Comparison of ENCODE assay signal across 9 cellular contexts in the genomic region with DNA sequence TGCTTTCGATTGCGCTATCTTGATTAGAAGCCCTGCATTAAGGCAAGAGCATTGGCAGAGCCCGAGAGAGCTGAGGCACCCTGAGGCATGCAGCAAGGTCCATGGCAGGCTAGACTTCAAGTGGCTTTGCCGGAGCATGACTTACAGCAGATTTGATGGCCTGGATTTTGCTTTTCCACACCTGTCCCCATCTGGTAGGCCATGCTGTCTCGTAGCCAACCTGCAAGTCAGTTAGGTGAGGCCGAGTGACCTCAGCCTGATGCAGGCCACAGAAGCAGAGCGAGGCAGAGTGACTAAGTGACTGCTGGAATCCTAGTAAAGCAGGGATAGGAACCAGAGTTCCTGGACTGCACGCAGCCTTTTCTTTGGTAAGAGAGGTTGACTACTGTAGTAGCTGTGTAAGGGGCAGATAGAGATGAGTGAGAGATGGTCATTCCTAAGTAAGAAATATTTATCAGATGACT.
DNase-seq lines count a peak whose midpoint lies in the region; ATAC-seq, FAIRE-seq and TF ChIP-seq lines count a peak whose summit lies in the region.
"Had no signal": no experiment of that assay in that cellular context is flagged by ENCODE, and none has a peak within 500 bp of the region (broad histone marks: within the 10 kb centered on the region; RNA-seq: fewer than 3 reads in every experiment).

No MANE protein-coding gene starts in this region.

- H3K9me1 ChIP-seq in keratinocyte (ENCODE audit: control insufficient read depth, extremely low read depth, insufficient read depth, low read length): no peaks in the 10 kb centered on the region

- in situ Hi-C loops in mammary epithelial cell (cut with MboI; ENCODE audit: low sequenced_read_pairs in 2 of 2): no loop called here

- dilution Hi-C loops in mammary epithelial cell (cut with HindIII; ENCODE audit: low sequenced_read_pairs) (no loop called here), keratinocyte (cut with MboI; ENCODE audit: extremely low pct_ligation_motif_present, low sequenced_read_pairs) (no loop called here)

- no peaks in the 10 kb centered on the region for H4K20me1 ChIP-seq in mammary epithelial cell (ENCODE audit: insufficient read depth, low read length)
- no peaks in the 10 kb centered on the region for H4K20me1 ChIP-seq in keratinocyte (ENCODE audit: control insufficient read depth, extremely low read depth, insufficient read depth, low read length)

- DNase-seq in HTR-8/SVneo (ENCODE audit: insufficient read length, low spot score) (peak; percentile 15), mammary epithelial cell (peak; percentile 83), keratinocyte (ENCODE audit: low read depth, low spot score) (no peak), thoracic aorta (ENCODE audit: low spot score) (no peak)
- DNase-seq in activated CD8-positive, alpha-beta memory T cell treated with anti-CD3 and anti-CD28 coated beads, Interleukin-2, amount 50 U/mL, for 4 hours: no peak
- no peak for DNase-seq in activated CD4-positive, CD25-positive, alpha-beta regulatory T cell treated with anti-CD3 and anti-CD28 coated beads, Interleukin-2, amount 50 U/mL, for 72 hours
- DNase-seq: activated T-cell treated with anti-CD3 and anti-CD28 coated beads, Interleukin-2, amount 50 U/mL, for 1 hour had no signal

- no peaks in the 10 kb centered on the region for H3K79me2 ChIP-seq in mammary epithelial cell (ENCODE audit: insufficient read depth, low read length)
- no peaks in the 10 kb centered on the region for H3K79me2 ChIP-seq in keratinocyte (ENCODE audit: control insufficient read depth, insufficient read depth, low read length)

- no peak overlapping the region for H3K4me3 ChIP-seq in mammary epithelial cell (replicated peaks in 1 of 3; ENCODE audit: insufficient read depth in 1 of 3, low read depth in 2 of 3, low read length in 3 of 3)
- H3K4me3 ChIP-seq in keratinocyte (ENCODE audit: control insufficient read depth in 2 of 3, extremely low read depth in 1 of 3, insufficient read depth in 2 of 3, low read depth in 1 of 3, low read length in 3 of 3): no peak overlapping the region
- peak overlapping the region; percentile 34 for H3K4me3 ChIP-seq in thoracic aorta

- H3K9ac ChIP-seq in mammary epithelial cell (ENCODE audit: insufficient read depth, low read length): no peak overlapping the region
- H3K9ac ChIP-seq in keratinocyte (ENCODE audit: control insufficient read depth, extremely low read depth, insufficient read depth, low read length): no peak overlapping the region

- no peak for TF ChIP-seq CTCF in mammary epithelial cell (conservative IDR thresholded peaks at IDR 0.05 in 1 of 2, IDR thresholded peaks at IDR 0.05 in 1 of 2; ENCODE audit: extremely low read depth in 1 of 2, insufficient read depth in 1 of 2, low read depth in 1 of 2, low read length in 2 of 2)
- no peak for TF ChIP-seq CTCF in keratinocyte (optimal IDR thresholded peaks at IDR 0.05 in 1 of 3, IDR thresholded peaks at IDR 0.05 in 1 of 3, conservative IDR thresholded peaks at IDR 0.05 in 1 of 3; ENCODE audit: extremely low read depth in 1 of 3, insufficient read depth in 2 of 3, low read length in 3 of 3)
- TF ChIP-seq CTCF in thoracic aorta (IDR thresholded peaks at IDR 0.05): no peak

- peak overlapping the region; percentile 1 for H3K4me2 ChIP-seq in mammary epithelial cell (ENCODE audit: insufficient read depth, low read depth, low read length)
- H3K4me2 ChIP-seq in keratinocyte (ENCODE audit: control insufficient read depth, extremely low read depth, insufficient read depth, low read depth, low read length): peak overlapping the region; percentile 69

- CTCF ChIA-PET in mammary epithelial cell (lab: Charles Lee; ENCODE audit: low non-redundant PET): interaction anchor here (0.6 kb wide), 2 partner anchors 15 to 1284 kb away, joined by 3 read pairs; no protein-coding TSS in a partner anchor

- WGBS in mammary epithelial cell (ENCODE audit: low coverage, missing lambda C conversion rate): 46% methylated on average over 7 of the region's 8 CpGs

- intact Hi-C loops in mammary epithelial cell (cut with micrococcal nuclease): loop anchor here (2.0 to 10.0 kb wide), 4 partner anchors 64 to 143 kb away; no protein-coding TSS in a partner anchor

- H3K4me1 ChIP-seq in mammary epithelial cell (ENCODE audit: insufficient read depth, low read length) (peaks cover 22% of the 10 kb centered on the region), keratinocyte (ENCODE audit: control insufficient read depth, extremely low read depth, insufficient read depth, low read length) (peaks cover 35% of the 10 kb centered on the region), thoracic aorta (ENCODE audit: control insufficient read depth in 1 of 2, low read depth in 2 of 2) (peaks cover 29 to 63% of the 10 kb centered on the region in 2 donors)

- no TSS peak for BruUV-seq in mammary epithelial cell (replicated peaks; lab: Mats Ljungman, UMichigan)

- H3K27me3 ChIP-seq in mammary epithelial cell (ENCODE audit: insufficient read depth, low read length): no peaks in the 10 kb centered on the region
- no peaks in the 10 kb centered on the region for H3K27me3 ChIP-seq in keratinocyte (ENCODE audit: control insufficient read depth, extremely low read depth, insufficient read depth, low read length)
- H3K27me3 ChIP-seq in thoracic aorta (replicated peaks; ENCODE audit: insufficient read depth): no peaks in the 10 kb centered on the region

- peak; percentile 57 for ATAC-seq in thoracic aorta (ENCODE audit: insufficient number of reproducible peaks, low FRiP score, low read depth)
- ATAC-seq in GM18909 (IDR thresholded peaks at IDR 0.05; ENCODE audit: poor library complexity, unreplicated experiment): no peak
- ATAC-seq in GM19463 (IDR thresholded peaks at IDR 0.05; ENCODE audit: unreplicated experiment): no peak

- H3K27ac ChIP-seq in mammary epithelial cell (ENCODE audit: insufficient read depth, low read depth, low read length) (no peak overlapping the region), keratinocyte (ENCODE audit: control insufficient read depth, insufficient read depth, low read length) (peak overlapping the region; percentile 55), thoracic aorta (peak overlapping the region; percentile 68 to 80)

- no peaks in the 10 kb centered on the region for H3K36me3 ChIP-seq in mammary epithelial cell (ENCODE audit: insufficient read depth, low read length)
- H3K36me3 ChIP-seq in keratinocyte (ENCODE audit: control insufficient read depth in 2 of 2, extremely low read depth in 1 of 2, insufficient read depth in 2 of 2, low read length in 2 of 2): no peaks in the 10 kb centered on the region
- no peaks in the 10 kb centered on the region for H3K36me3 ChIP-seq in thoracic aorta

- H3K9me3 ChIP-seq in mammary epithelial cell (replicated peaks; ENCODE audit: insufficient read depth, low read length): no peaks in the 10 kb centered on the region
- H3K9me3 ChIP-seq in keratinocyte (ENCODE audit: control insufficient read depth, low read depth, low read length): no peaks in the 10 kb centered on the region
- H3K9me3 ChIP-seq in thoracic aorta: no peaks in the 10 kb centered on the region

- no peak for FAIRE-seq in HTR-8/SVneo (lab: Jason Lieb, UNC)
- peak; percentile 86 for FAIRE-seq in keratinocyte (lab: Jason Lieb, UNC)

- H2AFZ ChIP-seq in mammary epithelial cell (ENCODE audit: low read depth, low read length) (peak overlapping the region; percentile 23), keratinocyte (ENCODE audit: control insufficient read depth, low read length) (peak overlapping the region; percentile 71)

Comparison
In these comparisons a context has a peak if more than half of its experiments do, and no peak if none do; other contexts are left out.
1. DNase-seq: peak in HTR-8/SVneo (single experiment) and mammary epithelial cell (single experiment); none in keratinocyte (single experiment), thoracic aorta (single experiment), activated CD8-positive, alpha-beta memory T cell treated with anti-CD3 and anti-CD28 coated beads, Interleukin-2, amount 50 U/mL, for 4 hours (single experiment) and activated CD4-positive, CD25-positive, alpha-beta regulatory T cell treated with anti-CD3 and anti-CD28 coated beads, Interleukin-2, amount 50 U/mL, for 72 hours (single experiment).